Comparison of ENCODE assay signal across 8 cellular contexts in the genomic region with DNA sequence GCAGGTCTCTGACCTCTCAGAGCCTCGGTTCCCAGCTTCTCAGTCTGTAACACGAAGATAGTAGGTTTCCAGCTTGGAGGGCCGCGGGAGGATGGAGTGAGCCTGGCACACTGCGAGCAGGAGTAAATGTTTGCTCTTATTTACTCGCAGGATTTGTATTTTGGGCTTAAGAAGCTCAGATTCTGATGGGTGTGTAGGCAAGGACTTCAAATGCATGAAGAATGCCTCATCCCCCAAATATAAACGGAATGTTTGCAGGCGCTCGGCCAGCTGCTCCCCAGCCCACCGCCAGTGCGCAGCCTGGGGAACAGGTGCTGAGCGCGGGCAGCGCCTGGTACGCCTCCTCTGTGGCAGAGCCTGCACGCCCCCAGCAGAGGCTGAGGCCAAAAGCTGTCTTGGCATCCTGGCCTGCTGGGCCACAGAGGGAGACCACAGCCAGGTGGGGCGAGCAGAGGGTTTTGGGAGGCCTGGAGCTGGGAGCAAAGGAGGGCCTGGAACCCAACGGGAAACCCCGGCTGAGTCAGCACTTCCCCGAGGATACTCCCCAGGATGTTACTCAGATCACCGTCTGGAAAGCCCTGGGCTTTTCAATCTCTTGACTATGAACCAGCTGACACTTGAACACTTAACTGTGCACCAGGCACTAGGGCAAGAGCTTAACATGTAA. TPM values are rescaled to one million over a fixed set of nuclear protein-coding genes. Genes with fewer than 3 reads are reported as not detected.
DNase-seq lines count a peak whose midpoint lies in the region; ATAC-seq and TF ChIP-seq lines count a peak whose summit lies in the region.

No MANE protein-coding gene starts in this region.

- peaks cover 27% of the 10 kb centered on the region for H3K79me1 ChIP-seq in trophoblast cell (ENCODE audit: low read length)

- H2BK5ac ChIP-seq in trophoblast cell (ENCODE audit: low read depth, low read length, poor library complexity) = no peak overlapping the region

- H3K27me3 ChIP-seq in SU-DHL-6 (ENCODE audit: low read length) = no peaks in the 10 kb centered on the region
- H3K27me3 ChIP-seq in trophoblast cell (ENCODE audit: insufficient read depth, low read length) = no peaks in the 10 kb centered on the region

- peak overlapping the region; percentile 94 for H3K27ac ChIP-seq in SU-DHL-6 (ENCODE audit: low read depth, low read length)
- H3K27ac ChIP-seq in trophoblast cell (ENCODE audit: low read depth, low read length) = no peak overlapping the region

- peak overlapping the region; percentile 58 for H3K4me2 ChIP-seq in SU-DHL-6 (ENCODE audit: low read depth, low read length, poor library complexity, severe bottlenecking)
- H3K4me2 ChIP-seq in trophoblast cell (ENCODE audit: low read length) = no peak overlapping the region

- H3K9me2 ChIP-seq in SU-DHL-6 (replicated peaks; ENCODE audit: insufficient read depth, low read length) = no peaks in the 10 kb centered on the region

- no peak overlapping the region for H3K14ac ChIP-seq in trophoblast cell (ENCODE audit: low read length)

- H2BK12ac ChIP-seq in trophoblast cell (ENCODE audit: low read length) = no peak overlapping the region

- ATAC-seq in GM19397 (IDR thresholded peaks at IDR 0.05; ENCODE audit: unreplicated experiment) (no peak), GM21360 (IDR thresholded peaks at IDR 0.05; ENCODE audit: unreplicated experiment) (no peak), HG03135 (IDR thresholded peaks at IDR 0.05; ENCODE audit: unreplicated experiment) (no peak)

- H2AK5ac ChIP-seq in trophoblast cell (ENCODE audit: low read length) = no peak overlapping the region

- no peaks in the 10 kb centered on the region for H3K9me3 ChIP-seq in SU-DHL-6 (ENCODE audit: insufficient read depth, low read length)
- no peaks in the 10 kb centered on the region for H3K9me3 ChIP-seq in trophoblast cell (ENCODE audit: insufficient read depth, low read depth, low read length)

- H3K79me2 ChIP-seq in SU-DHL-6 (ENCODE audit: insufficient read depth, low read length) = peaks cover 90% of the 10 kb centered on the region
- peaks cover 22% of the 10 kb centered on the region for H3K79me2 ChIP-seq in trophoblast cell (ENCODE audit: control insufficient read depth, insufficient read depth, low read length, poor library complexity)

- TF ChIP-seq CTCF in GM12865 (IDR thresholded peaks at IDR 0.05; ENCODE audit: insufficient read depth, low read depth, low read length, missing control alignments) = no peak
- TF ChIP-seq CTCF in SU-DHL-6 (IDR thresholded peaks at IDR 0.05; ENCODE audit: insufficient read depth, low read length, poor library complexity, severe bottlenecking) = no peak
- no peak for TF ChIP-seq CTCF in epithelial cell of esophagus (IDR thresholded peaks at IDR 0.05; ENCODE audit: insufficient read depth, low read depth, low read length, missing control alignments)

- WGBS in trophoblast cell (ENCODE audit: extremely low coverage, insufficient coverage, insufficient read length) = no CpG with 5 or more reads among the region's 21 CpGs

- H3K4ac ChIP-seq in trophoblast cell (ENCODE audit: low read depth, low read length) = peak overlapping the region; percentile 39

- H4K91ac ChIP-seq in trophoblast cell (ENCODE audit: low read depth, low read length) = no peak overlapping the region

- peak overlapping the region; percentile 55 for H3K4me3 ChIP-seq in GM12865 (ENCODE audit: low read depth, low read length)
- no peak overlapping the region for H3K4me3 ChIP-seq in SU-DHL-6 (ENCODE audit: insufficient read depth, low read length, poor library complexity, severe bottlenecking)
- no peak overlapping the region for H3K4me3 ChIP-seq in epithelial cell of esophagus (ENCODE audit: low read length)
- H3K4me3 ChIP-seq in trophoblast cell (ENCODE audit: low read depth, low read length) = no peak overlapping the region

- H2BK120ac ChIP-seq in trophoblast cell (ENCODE audit: insufficient read depth, low read length, poor library complexity) = peak overlapping the region; percentile 19

- peaks cover 15% of the 10 kb centered on the region for H3K36me3 ChIP-seq in SU-DHL-6 (ENCODE audit: low read length)
- H3K36me3 ChIP-seq in trophoblast cell (ENCODE audit: control insufficient read depth in 1 of 2, insufficient read depth in 2 of 2, low read length in 2 of 2) = peaks cover 40 to 43% of the 10 kb centered on the region in 2 experiments

- peak; percentile 74 for DNase-seq in GM12865 (ENCODE audit: low read depth)
- DNase-seq in epithelial cell of esophagus (ENCODE audit: low read depth) = peak; percentile 91
- DNase-seq in trophoblast cell = peak; percentile 55
- DNase-seq in SK-N-DZ (ENCODE audit: low spot score) = no peak

- H2AFZ ChIP-seq in SU-DHL-6 (ENCODE audit: low read depth, low read length, severe bottlenecking) (no peak overlapping the region), trophoblast cell (ENCODE audit: insufficient read depth, low read length, poor library complexity) (no peak overlapping the region)

- no peaks in the 10 kb centered on the region for H4K20me1 ChIP-seq in SU-DHL-6 (ENCODE audit: low read depth, low read length)

- no peak overlapping the region for H4K12ac ChIP-seq in trophoblast cell (ENCODE audit: low read depth, low read length)

- peaks cover 50% of the 10 kb centered on the region for H3F3A ChIP-seq in SU-DHL-6 (ENCODE audit: insufficient read depth)

- peaks cover 47 to 58% of the 10 kb centered on the region in 2 experiments for H3K4me1 ChIP-seq in trophoblast cell (ENCODE audit: control insufficient read depth in 1 of 2, insufficient read depth in 2 of 2, low read length in 2 of 2)

- H4K8ac ChIP-seq in trophoblast cell (ENCODE audit: low read depth, low read length) = no peak overlapping the region

- peak overlapping the region; percentile 49 for H3K9ac ChIP-seq in SU-DHL-6 (ENCODE audit: low read length)
- H3K9ac ChIP-seq in trophoblast cell (ENCODE audit: low read length) = no peak overlapping the region

- H3K23ac ChIP-seq in trophoblast cell (ENCODE audit: low read length) = no peak overlapping the region

- H3K18ac ChIP-seq in trophoblast cell (ENCODE audit: low read length) = peak overlapping the region; percentile 54

RNA-seq across cellular contexts. Expression of gene EHD1, which starts 9.4 kb away (rescaled TPM):
- 138 and 148 TPM in 2 replicates for polyA plus RNA-seq in trophoblast cell (2013)
- 28.2 TPM in 2 replicates for polyA plus RNA-seq in SK-N-DZ (2014; cell fraction: cytosol; rRNA removed)
- polyA plus RNA-seq in SK-N-DZ (2014; cell fraction: nucleus; rRNA removed) = 8.5 and 14.2 TPM in 2 replicates

RNA-seq across cellular contexts. Expression of gene CDC42BPG, which starts 24.6 kb away (rescaled TPM):
- 19.4 and 20.9 TPM in 2 replicates for polyA plus RNA-seq in trophoblast cell (2013)
- 0.17 and 0.73 TPM in 2 replicates for polyA plus RNA-seq in SK-N-DZ (2014; cell fraction: cytosol; rRNA removed)
- 1.4 and 1.8 TPM in 2 replicates for polyA plus RNA-seq in SK-N-DZ (2014; cell fraction: nucleus; rRNA removed)

RNA-seq across cellular contexts. Expression of gene ATG2A, which starts 48.0 kb away (rescaled TPM):
- 16.5 and 17.3 TPM in 2 replicates for polyA plus RNA-seq in trophoblast cell (2013)
- polyA plus RNA-seq in SK-N-DZ (2014; cell fraction: cytosol; rRNA removed) = 5.0 and 5.6 TPM in 2 replicates
- 18.2 and 29.8 TPM in 2 replicates for polyA plus RNA-seq in SK-N-DZ (2014; cell fraction: nucleus; rRNA removed)

RNA-seq across cellular contexts. Expression of gene PPP2R5B, which starts 55.5 kb away (rescaled TPM):
- polyA plus RNA-seq in trophoblast cell (2013) = 10.5 and 11.1 TPM in 2 replicates
- polyA plus RNA-seq in SK-N-DZ (2014; cell fraction: cytosol; rRNA removed) = 4.8 and 5.5 TPM in 2 replicates
- 10.7 and 18.2 TPM in 2 replicates for polyA plus RNA-seq in SK-N-DZ (2014; cell fraction: nucleus; rRNA removed)

RNA-seq across cellular contexts. Expression of gene MEN1, which starts 58.7 kb away (rescaled TPM):
- 53.4 and 53.7 TPM in 2 replicates for polyA plus RNA-seq in trophoblast cell (2013)
- polyA plus RNA-seq in SK-N-DZ (2014; cell fraction: cytosol; rRNA removed) = 21.2 and 26.8 TPM in 2 replicates
- 40.7 and 64.0 TPM in 2 replicates for polyA plus RNA-seq in SK-N-DZ (2014; cell fraction: nucleus; rRNA removed)
